Comparison of ENCODE assay signal across 13 cellular contexts in the genomic region with DNA sequence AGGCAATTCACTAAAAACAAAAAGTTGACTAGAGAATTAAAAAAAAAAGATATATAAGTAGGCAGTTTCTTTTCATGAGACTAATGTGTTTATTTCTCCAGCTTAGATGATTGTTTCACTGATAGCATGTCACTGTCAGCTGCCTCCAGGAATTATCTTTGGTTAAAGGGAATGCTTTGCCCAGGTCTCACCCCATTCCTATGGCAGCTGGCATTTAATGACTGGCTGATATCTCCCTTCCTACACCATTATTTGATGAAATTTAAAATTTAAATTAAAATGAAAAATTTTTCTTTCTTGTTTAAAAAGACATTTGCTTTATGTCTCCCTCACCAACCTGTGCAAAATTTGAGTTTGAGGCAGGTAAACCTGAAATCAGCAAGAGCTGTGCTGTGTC.
DNase-seq lines count a peak whose midpoint lies in the region; ATAC-seq and TF ChIP-seq lines count a peak whose summit lies in the region.
"Had no signal": no experiment of that assay in that cellular context is flagged by ENCODE, and none has a peak within 500 bp of the region (broad histone marks: within the 10 kb centered on the region; RNA-seq: fewer than 3 reads in every experiment).

No MANE protein-coding gene starts in this region.

- H3K4me2 ChIP-seq in smooth muscle cell: no peak overlapping the region
- H3K4me2 ChIP-seq: neural progenitor cell had no signal

- H3F3A ChIP-seq in smooth muscle cell (ENCODE audit: low read depth): no peaks in the 10 kb centered on the region

- no peak for ATAC-seq in left lobe of liver

- peaks cover 9% of the 10 kb centered on the region for H3K27me3 ChIP-seq in smooth muscle cell (ENCODE audit: low read depth)
- H3K27me3 ChIP-seq: ascending aorta, neural progenitor cell had no signal

- H3K27me3 Mint-ChIP-seq in activated naive CD8-positive, alpha-beta T cell: no peaks in the 10 kb centered on the region
- H3K27me3 Mint-ChIP-seq in activated naive CD8-positive, alpha-beta T cell treated with anti-CD3 and anti-CD28 coated beads for 36 hours: no peaks in the 10 kb centered on the region
- peaks cover 5% of the 10 kb centered on the region for H3K27me3 Mint-ChIP-seq in activated CD4-positive, alpha-beta memory T cell treated with anti-CD3 and anti-CD28 coated beads, Interleukin-2, amount 10 ng/mL, durations not matched to agents 7 days and 5 days

- no peak for TF ChIP-seq CTCF in smooth muscle cell (IDR thresholded peaks at IDR 0.05; ENCODE audit: borderline replicate concordance, insufficient read depth, poor library complexity, severe bottlenecking)
- TF ChIP-seq CTCF in foreskin fibroblast (IDR thresholded peaks at IDR 0.05; ENCODE audit: low read depth, low read length): no peak

- H3K4me3 ChIP-seq in smooth muscle cell (no peak overlapping the region), foreskin fibroblast (ENCODE audit: low read depth in 1 of 2, low read length in 2 of 2) (no peak overlapping the region)
- H3K4me3 ChIP-seq: ascending aorta, neural progenitor cell, sigmoid colon had no signal

- no peaks in the 10 kb centered on the region for H3K9me3 ChIP-seq in KOPT-K1 (ENCODE audit: insufficient read depth, low read length, poor library complexity, severe bottlenecking)
- no peaks in the 10 kb centered on the region for H3K9me3 ChIP-seq in smooth muscle cell (replicated peaks; ENCODE audit: low read depth)
- H3K9me3 ChIP-seq: ascending aorta, sigmoid colon had no signal

- H3K27ac Mint-ChIP-seq in activated naive CD8-positive, alpha-beta T cell: peak overlapping the region; percentile 88
- H3K27ac Mint-ChIP-seq in activated naive CD8-positive, alpha-beta T cell treated with anti-CD3 and anti-CD28 coated beads for 36 hours: no peak overlapping the region
- H3K27ac Mint-ChIP-seq in activated CD4-positive, alpha-beta memory T cell treated with anti-CD3 and anti-CD28 coated beads, Interleukin-2, amount 10 ng/mL, durations not matched to agents 7 days and 5 days: peak overlapping the region; percentile 63
- H3K27ac Mint-ChIP-seq: neural progenitor cell had no signal

- DNase-seq in activated naive CD8-positive, alpha-beta T cell treated with anti-CD3 and anti-CD28 coated beads for 36 hours: no peak
- DNase-seq in activated CD4-positive, alpha-beta memory T cell treated with anti-CD3 and anti-CD28 coated beads, Interleukin-2, amount 10 ng/mL, durations not matched to agents 7 days and 5 days: no peak
- DNase-seq in smooth muscle cell (lab: John Stamatoyannopoulos, UW; ENCODE audit: unreplicated experiment) (no peak), left lobe of liver (ENCODE audit: low spot score) (no peak), foreskin fibroblast (no peak), KG1 (lab: John Stamatoyannopoulos, UW) (no peak)
- DNase-seq: NCI-H1417 treated with DMSO at 0.1 percent for 48 hours, SIG-M5, sigmoid colon had no signal

- H3K79me2 ChIP-seq in smooth muscle cell (ENCODE audit: low read depth): no peaks in the 10 kb centered on the region

- POLR2A ChIA-PET in activated CD4-positive, alpha-beta memory T cell treated with anti-CD3 and anti-CD28 coated beads, Interleukin-2, amount 10 ng/mL, durations not matched to agents 7 days and 5 days (lab: Charles Lee): interaction anchor here (0.6 to 3.0 kb wide), 8 partner anchors 10 to 276 kb away, joined by 3 to 25 read pairs (median 4); no protein-coding TSS in a partner anchor

- H3K36me3 Mint-ChIP-seq in activated naive CD8-positive, alpha-beta T cell: no peaks in the 10 kb centered on the region
- H3K36me3 Mint-ChIP-seq in activated naive CD8-positive, alpha-beta T cell treated with anti-CD3 and anti-CD28 coated beads for 36 hours: no peaks in the 10 kb centered on the region
- H3K36me3 Mint-ChIP-seq in activated CD4-positive, alpha-beta memory T cell treated with anti-CD3 and anti-CD28 coated beads, Interleukin-2, amount 10 ng/mL, durations not matched to agents 7 days and 5 days (ENCODE audit: low read depth): no peaks in the 10 kb centered on the region
- H3K36me3 Mint-ChIP-seq: neural progenitor cell had no signal

- H3K27ac ChIP-seq in KOPT-K1 (ENCODE audit: low read depth, low read length, poor library complexity, severe bottlenecking) (peak overlapping the region; percentile 97), smooth muscle cell (ENCODE audit: low read depth) (no peak overlapping the region)
- H3K27ac ChIP-seq: ascending aorta, neural progenitor cell, sigmoid colon had no signal

- H3K9ac ChIP-seq in smooth muscle cell (ENCODE audit: low read depth): no peak overlapping the region
- H3K9ac ChIP-seq: neural progenitor cell had no signal

- H3K4me1 ChIP-seq in smooth muscle cell (ENCODE audit: low read depth): no peaks in the 10 kb centered on the region
- H3K4me1 ChIP-seq: ascending aorta, neural progenitor cell, sigmoid colon had no signal

- no peaks in the 10 kb centered on the region for H4K20me1 ChIP-seq in smooth muscle cell (ENCODE audit: low read depth)

- H3K4me1 Mint-ChIP-seq in activated naive CD8-positive, alpha-beta T cell (ENCODE audit: low read depth): peaks cover 23% of the 10 kb centered on the region
- peaks cover 17% of the 10 kb centered on the region for H3K4me1 Mint-ChIP-seq in activated naive CD8-positive, alpha-beta T cell treated with anti-CD3 and anti-CD28 coated beads for 36 hours
- peaks cover 26% of the 10 kb centered on the region for H3K4me1 Mint-ChIP-seq in activated CD4-positive, alpha-beta memory T cell treated with anti-CD3 and anti-CD28 coated beads, Interleukin-2, amount 10 ng/mL, durations not matched to agents 7 days and 5 days

- CTCF ChIA-PET in activated CD4-positive, alpha-beta memory T cell treated with anti-CD3 and anti-CD28 coated beads, Interleukin-2, amount 10 ng/mL, durations not matched to agents 7 days and 5 days (lab: Charles Lee): interaction anchor here (0.5 to 3.6 kb wide), 39 partner anchors 9 to 680 kb away, joined by 3 to 34 read pairs (median 5); partner anchors contain the start of gene EPHB6

- no peaks in the 10 kb centered on the region for H3K9me3 Mint-ChIP-seq in activated naive CD8-positive, alpha-beta T cell (ENCODE audit: low read depth)
- no peaks in the 10 kb centered on the region for H3K9me3 Mint-ChIP-seq in activated naive CD8-positive, alpha-beta T cell treated with anti-CD3 and anti-CD28 coated beads for 36 hours
- no peaks in the 10 kb centered on the region for H3K9me3 Mint-ChIP-seq in activated CD4-positive, alpha-beta memory T cell treated with anti-CD3 and anti-CD28 coated beads, Interleukin-2, amount 10 ng/mL, durations not matched to agents 7 days and 5 days
- H3K9me3 Mint-ChIP-seq: neural progenitor cell had no signal

- peak overlapping the region; percentile 41 for H2AFZ ChIP-seq in smooth muscle cell (ENCODE audit: low read depth)
- H2AFZ ChIP-seq: neural progenitor cell had no signal

- peaks cover 13% of the 10 kb centered on the region for H3K36me3 ChIP-seq in KOPT-K1 (ENCODE audit: insufficient read depth, low read length)
- H3K36me3 ChIP-seq in smooth muscle cell (ENCODE audit: low read depth): no peaks in the 10 kb centered on the region
- H3K36me3 ChIP-seq: ascending aorta, neural progenitor cell, sigmoid colon had no signal

- H3K4me3 Mint-ChIP-seq in activated naive CD8-positive, alpha-beta T cell: no peak overlapping the region
- H3K4me3 Mint-ChIP-seq in activated naive CD8-positive, alpha-beta T cell treated with anti-CD3 and anti-CD28 coated beads for 36 hours: no peak overlapping the region
- no peak overlapping the region for H3K4me3 Mint-ChIP-seq in activated CD4-positive, alpha-beta memory T cell treated with anti-CD3 and anti-CD28 coated beads, Interleukin-2, amount 10 ng/mL, durations not matched to agents 7 days and 5 days
- H3K4me3 Mint-ChIP-seq: neural progenitor cell had no signal
